In the genomic region with DNA sequence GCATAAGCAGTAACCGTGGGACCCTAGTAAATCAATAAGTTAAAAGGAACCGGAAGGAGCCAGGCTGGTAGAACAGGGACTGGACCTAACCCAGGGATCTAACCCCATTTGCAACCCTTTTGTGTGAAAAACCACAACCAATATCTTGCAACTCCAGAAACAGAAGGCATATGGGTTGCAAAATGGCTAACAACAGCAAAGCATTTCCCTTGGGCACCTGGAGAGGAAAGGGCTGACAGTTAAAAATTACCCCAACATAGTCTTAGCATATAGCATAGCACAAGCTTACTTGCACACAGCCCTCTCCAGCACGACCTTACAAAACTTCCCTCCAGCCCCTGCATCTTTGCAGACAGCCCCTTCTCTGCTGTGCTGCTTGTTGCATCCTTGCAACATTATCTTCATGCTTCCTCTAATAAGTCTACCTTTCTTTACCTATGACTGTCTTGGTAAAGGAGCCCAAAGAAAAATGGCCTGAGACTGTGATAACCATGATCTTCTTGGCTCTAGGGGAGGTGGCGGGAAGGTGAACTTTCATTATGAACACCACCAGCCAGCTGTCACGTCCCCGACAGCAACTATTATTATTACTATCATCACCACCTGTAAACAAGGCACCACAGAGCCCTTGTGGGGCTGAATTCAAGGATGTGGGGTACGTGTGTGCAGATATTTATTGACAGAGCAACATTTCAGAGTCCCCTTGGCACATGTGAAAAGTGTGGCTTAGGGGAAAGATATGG, we compare ENCODE assay signal across 11 cellular contexts. TPM values are rescaled to one million over a fixed set of nuclear protein-coding genes. Genes with fewer than 3 reads are reported as not detected.
DNase-seq lines count a peak whose midpoint lies in the region; ATAC-seq, FAIRE-seq and TF ChIP-seq lines count a peak whose summit lies in the region.
"Had no signal": no experiment of that assay in that cellular context is flagged by ENCODE, and none has a peak within 500 bp of the region (broad histone marks: within the 10 kb centered on the region; RNA-seq: fewer than 3 reads in every experiment).

No MANE protein-coding gene starts in this region.

- H3K36me3 Mint-ChIP-seq in CD14-positive monocyte, result no peaks in the 10 kb centered on the region

- H3K27me3 Mint-ChIP-seq in CD14-positive monocyte (ENCODE audit: low read depth in 3 of 3), result peaks cover 0 to 1% (median 0%) of the 10 kb centered on the region in 3 donors

- FAIRE-seq in GM18507 (lab: Jason Lieb, UNC) (peak; percentile 96), D721Med (lab: Jason Lieb, UNC) (no peak), H54 (lab: Jason Lieb, UNC) (no peak)
- FAIRE-seq: small intestine had no signal

- ATAC-seq in GM19452 (IDR thresholded peaks at IDR 0.05; ENCODE audit: unreplicated experiment) (peak; percentile 75), HG02970 (IDR thresholded peaks at IDR 0.05; ENCODE audit: low FRiP score, unreplicated experiment) (peak; percentile 68), left lobe of liver (no peak)

- TF ChIP-seq POLR2A in H54 (IDR thresholded peaks at IDR 0.05; ENCODE audit: low read depth, low read length), result no peak

- intact Hi-C loops in CD14-positive monocyte (cut with micrococcal nuclease), result loop anchor here in 1 of 2 donors (10.0 kb wide), 1 partner anchor 1108 kb away; no protein-coding TSS in a partner anchor

- H3K4me1 Mint-ChIP-seq in CD14-positive monocyte, result peaks cover 33% of the 10 kb centered on the region

- H3K27ac Mint-ChIP-seq in CD14-positive monocyte, result no peak overlapping the region

- H3K4me3 Mint-ChIP-seq in CD14-positive monocyte, result no peak overlapping the region

- no peak for TF ChIP-seq CTCF in D721Med (IDR thresholded peaks at IDR 0.05; ENCODE audit: insufficient read depth, missing control alignments)
- no peak for TF ChIP-seq CTCF in CD14-positive monocyte (IDR thresholded peaks at IDR 0.05)

- DNase-seq in GM18507 (ENCODE audit: extremely low spot score, insufficient read length, low read depth), result no peak
- DNase-seq in MV-4-11 (lab: John Stamatoyannopoulos, UW), result peak; percentile 63
- DNase-seq in D721Med (ENCODE audit: insufficient read length, low spot score), result no peak
- no peak for DNase-seq in H54 (ENCODE audit: insufficient read length, low spot score)
- no peak for DNase-seq in left lobe of liver (ENCODE audit: low spot score)
- no peak for DNase-seq in CD14-positive monocyte (ENCODE audit: low spot score)
- DNase-seq: foreskin melanocyte, mammary epithelial cell, small intestine had no signal

- H3K9me3 Mint-ChIP-seq in CD14-positive monocyte, result peaks cover 2 to 9% (median 6%) of the 10 kb centered on the region in 7 donors

RNA-seq across cellular contexts. Expression of a gene that starts 49.8 kb away (rescaled TPM):
- total RNA-seq in left lobe of liver, result 28.4 TPM
- 10 to 100 TPM; 17.9 to 20.6 TPM for polyA plus RNA-seq in CD14-positive monocyte
